In genomic region chrX:150664290-150664689, GRCh38 we compare ENCODE assay signal across 2 cellular contexts.
A peak's percentile ranks its signal among the peaks of the same experiment; 100 is the strongest.
TF ChIP-seq lines count a peak whose summit lies in the region.

No MANE protein-coding gene starts in this region.

TF ChIP-seq in liver, 16 proteins besides CTCF, POLR2A, EP300 and RAD21:
- peak; percentile 40 for TF ChIP-seq MAX (IDR thresholded peaks at IDR 0.05)
- TF ChIP-seq RXRA (IDR thresholded peaks at IDR 0.05): peak; percentile 39 to 71
- TF ChIP-seq FOXA2 (IDR thresholded peaks at IDR 0.05): no peak
- TF ChIP-seq NR2F2 (IDR thresholded peaks at IDR 0.05): no peak
- TF ChIP-seq TAF1 (conservative IDR thresholded peaks at IDR 0.05): no peak
- peak; percentile 25 to 66 for TF ChIP-seq HNF4A (conservative IDR thresholded peaks at IDR 0.05)
- TF ChIP-seq, protein P1, sequence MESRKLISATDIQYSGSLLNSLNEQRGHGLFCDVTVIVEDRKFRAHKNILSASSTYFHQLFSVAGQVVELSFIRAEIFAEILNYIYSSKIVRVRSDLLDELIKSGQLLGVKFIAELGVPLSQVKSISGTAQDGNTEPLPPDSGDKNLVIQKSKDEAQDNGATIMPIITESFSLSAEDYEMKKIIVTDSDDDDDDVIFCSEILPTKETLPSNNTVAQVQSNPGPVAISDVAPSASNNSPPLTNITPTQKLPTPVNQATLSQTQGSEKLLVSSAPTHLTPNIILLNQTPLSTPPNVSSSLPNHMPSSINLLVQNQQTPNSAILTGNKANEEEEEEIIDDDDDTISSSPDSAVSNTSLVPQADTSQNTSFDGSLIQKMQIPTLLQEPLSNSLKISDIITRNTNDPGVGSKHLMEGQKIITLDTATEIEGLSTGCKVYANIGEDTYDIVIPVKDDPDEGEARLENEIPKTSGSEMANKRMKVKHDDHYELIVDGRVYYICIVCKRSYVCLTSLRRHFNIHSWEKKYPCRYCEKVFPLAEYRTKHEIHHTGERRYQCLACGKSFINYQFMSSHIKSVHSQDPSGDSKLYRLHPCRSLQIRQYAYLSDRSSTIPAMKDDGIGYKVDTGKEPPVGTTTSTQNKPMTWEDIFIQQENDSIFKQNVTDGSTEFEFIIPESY (IDR thresholded peaks at IDR 0.05): peak; percentile 51

TF ChIP-seq in HepG2, 621 proteins besides CTCF, POLR2A, EP300 and RAD21:
- TF ChIP-seq ZNF879 (CRISPR knock-in tag; IDR thresholded peaks at IDR 0.05) (no peak), MZF1 (CRISPR knock-in tag; IDR thresholded peaks at IDR 0.05; ENCODE audit: borderline replicate concordance) (no peak), CBX2 (IDR thresholded peaks at IDR 0.05; ENCODE audit: low read depth, low read length) (no peak), CBX2 (CRISPR knock-in tag; IDR thresholded peaks at IDR 0.05; ENCODE audit: low read depth) (no peak), POLR2AphosphoS5 (IDR thresholded peaks at IDR 0.05; ENCODE audit: low read depth, low read length) (no peak), IRF9 (CRISPR knock-in tag; IDR thresholded peaks at IDR 0.05; ENCODE audit: borderline replicate concordance) (no peak)
